19 cellular contexts compared by ENCODE assay signal in genomic region chr7:112504093-112504695, GRCh38. TPM values are rescaled to one million over a fixed set of nuclear protein-coding genes. Genes with fewer than 3 reads are reported as not detected.
DNase-seq lines count a peak whose midpoint lies in the region; ATAC-seq and TF ChIP-seq lines count a peak whose summit lies in the region.
"Had no signal": no experiment of that assay in that cellular context is flagged by ENCODE, and none has a peak within 500 bp of the region (broad histone marks: within the 10 kb centered on the region; RNA-seq: fewer than 3 reads in every experiment).

No MANE protein-coding gene starts in this region.

- H3K9ac ChIP-seq in trophoblast cell (ENCODE audit: low read length) (no peak overlapping the region), Karpas-422 (ENCODE audit: low read length) (no peak overlapping the region)

- DNase-seq in Right ventricle myocardium inferior (ENCODE audit: missing footprints) (no peak), cardiac septum (ENCODE audit: low spot score) (no peak), heart left ventricle (no peak), right atrium auricular region (ENCODE audit: low spot score) (no peak), trophoblast cell (no peak), Karpas-422 (no peak), 8988T (no peak)
- DNase-seq: BE2C; CD8-positive, alpha-beta T cell; COR-L47; DMS153; DND-41; GDM1; HCEC 1CT; HFFc6 had no signal

- H2AFZ ChIP-seq in trophoblast cell (ENCODE audit: insufficient read depth, low read length, poor library complexity) (no peak overlapping the region), Karpas-422 (ENCODE audit: low read length) (no peak overlapping the region)

- H3K23ac ChIP-seq in trophoblast cell (ENCODE audit: low read length), result no peak overlapping the region

- 60 to 66% (median 61%) methylated on average over 5 of the region's 5 CpGs for WGBS in heart left ventricle, 4 donors
- WGBS in trophoblast cell (ENCODE audit: extremely low coverage, insufficient coverage, insufficient read length), result no CpG with 5 or more reads among the region's 5 CpGs

- no peak overlapping the region for H3K4me2 ChIP-seq in trophoblast cell (ENCODE audit: low read length)
- no peak overlapping the region for H3K4me2 ChIP-seq in Karpas-422 (ENCODE audit: low read depth, low read length, poor library complexity, severe bottlenecking)

- no peaks in the 10 kb centered on the region for H3K36me3 ChIP-seq in heart left ventricle
- H3K36me3 ChIP-seq in right atrium auricular region, result no peaks in the 10 kb centered on the region
- H3K36me3 ChIP-seq in trophoblast cell (ENCODE audit: control insufficient read depth in 1 of 2, insufficient read depth in 2 of 2, low read length in 2 of 2), result no peaks in the 10 kb centered on the region
- no peaks in the 10 kb centered on the region for H3K36me3 ChIP-seq in Karpas-422 (ENCODE audit: insufficient read depth, low read length)
- H3K36me3 ChIP-seq: BE2C had no signal

- H3K27me3 ChIP-seq in heart left ventricle (no peaks in the 10 kb centered on the region), right atrium auricular region (no peaks in the 10 kb centered on the region), trophoblast cell (ENCODE audit: insufficient read depth, low read length) (no peaks in the 10 kb centered on the region), Karpas-422 (ENCODE audit: low read length) (no peaks in the 10 kb centered on the region)
- H3K27me3 ChIP-seq: BE2C had no signal

- H2BK5ac ChIP-seq in trophoblast cell (ENCODE audit: low read depth, low read length, poor library complexity), result no peak overlapping the region

- intact Hi-C loops in Right ventricle myocardium inferior (cut with DNase I), result no loop called here
- intact Hi-C loops in cardiac septum (cut with DNase I), result no loop called here
- intact Hi-C loops in heart left ventricle (cut with DNase I), result loop anchor here in 1 of 10 donors (5.0 kb wide), 1 partner anchor 393 kb away; no protein-coding TSS in a partner anchor

- H4K91ac ChIP-seq in trophoblast cell (ENCODE audit: low read depth, low read length), result no peak overlapping the region

- H3K4me1 ChIP-seq in heart left ventricle, result peaks cover 0 to 33% (median 9%) of the 10 kb centered on the region in 12 donors
- H3K4me1 ChIP-seq in right atrium auricular region, result peaks cover 0 to 7% of the 10 kb centered on the region in 2 donors
- H3K4me1 ChIP-seq in trophoblast cell (ENCODE audit: control insufficient read depth in 1 of 2, insufficient read depth in 2 of 2, low read length in 2 of 2), result peaks cover 8 to 12% of the 10 kb centered on the region in 2 experiments
- H3K4me1 ChIP-seq in Karpas-422 (ENCODE audit: low read length), result no peaks in the 10 kb centered on the region

- H3K79me2 ChIP-seq in trophoblast cell (ENCODE audit: control insufficient read depth, insufficient read depth, low read length, poor library complexity) (no peaks in the 10 kb centered on the region), Karpas-422 (ENCODE audit: low read length) (no peaks in the 10 kb centered on the region)

- no peak overlapping the region for H4K8ac ChIP-seq in trophoblast cell (ENCODE audit: low read depth, low read length)

- H3K18ac ChIP-seq in trophoblast cell (ENCODE audit: low read length), result no peak overlapping the region

- H3K27ac ChIP-seq in heart left ventricle (peak overlapping the region in 9 of 12 donors; percentile 15 to 74 (median 46)), right atrium auricular region (peak overlapping the region; percentile 35 to 61), trophoblast cell (ENCODE audit: low read depth, low read length) (no peak overlapping the region), Karpas-422 (ENCODE audit: low read length) (no peak overlapping the region)
- H3K27ac ChIP-seq: C4-2B, HL-60 had no signal

- no peak overlapping the region for H4K12ac ChIP-seq in trophoblast cell (ENCODE audit: low read depth, low read length)

- no peak for TF ChIP-seq CTCF in heart left ventricle (IDR thresholded peaks at IDR 0.05)
- no peak for TF ChIP-seq CTCF in right atrium auricular region (IDR thresholded peaks at IDR 0.05)

- peak; percentile 58 for ATAC-seq in Right ventricle myocardium inferior
- peak; percentile 53 to 74 (median 66) for ATAC-seq in heart left ventricle
- no peak for ATAC-seq in GM21360 (IDR thresholded peaks at IDR 0.05; ENCODE audit: unreplicated experiment)
- ATAC-seq: CD8-positive, alpha-beta T cell had no signal

- peak overlapping the region; percentile 73 for H2BK12ac ChIP-seq in trophoblast cell (ENCODE audit: low read length)

- no peak for TF ChIP-seq POLR2A in heart left ventricle (IDR thresholded peaks at IDR 0.05)

- H3K14ac ChIP-seq in trophoblast cell (ENCODE audit: low read length), result no peak overlapping the region

- peak overlapping the region; percentile 62 for H2AK5ac ChIP-seq in trophoblast cell (ENCODE audit: low read length)

- H3K9me2 ChIP-seq in Karpas-422 (replicated peaks; ENCODE audit: insufficient read depth, low read length), result no peaks in the 10 kb centered on the region

- no peaks in the 10 kb centered on the region for H3K79me1 ChIP-seq in trophoblast cell (ENCODE audit: low read length)

- no peaks in the 10 kb centered on the region for H4K20me1 ChIP-seq in Karpas-422 (ENCODE audit: insufficient read depth, low read depth, low read length)

- H3K4me3 ChIP-seq in heart left ventricle (no peak overlapping the region), right atrium auricular region (no peak overlapping the region), trophoblast cell (ENCODE audit: low read depth, low read length) (peak overlapping the region; percentile 44), Karpas-422 (ENCODE audit: low read length) (no peak overlapping the region)

- H3K9me3 ChIP-seq in heart left ventricle (no peaks in the 10 kb centered on the region), right atrium auricular region (no peaks in the 10 kb centered on the region), trophoblast cell (ENCODE audit: insufficient read depth, low read depth, low read length) (no peaks in the 10 kb centered on the region), Karpas-422 (ENCODE audit: low read length) (no peaks in the 10 kb centered on the region)
- H3K9me3 ChIP-seq: BE2C had no signal

- no peak overlapping the region for H2BK120ac ChIP-seq in trophoblast cell (ENCODE audit: insufficient read depth, low read length, poor library complexity)

- no peak overlapping the region for H3K4ac ChIP-seq in trophoblast cell (ENCODE audit: low read depth, low read length)

RNA-seq across cellular contexts. Expression of gene LSMEM1, which starts 23.4 kb away (rescaled TPM):
- total RNA-seq in Right ventricle myocardium inferior (1.9 TPM), cardiac septum (7.4 TPM), heart left ventricle (1 to 10 TPM; 1.3 to 7.3 (median 2.7) TPM), right atrium auricular region (1 to 10 TPM; 1.0 to 1.7 TPM)
- 1 to 10 TPM in 1 of 2 donors, under 1 TPM in 1; 0.40 to 4.0 TPM for polyA plus RNA-seq in heart left ventricle
- 1.5 and 1.7 TPM in 2 replicates for polyA plus RNA-seq in trophoblast cell (2013)
- 0.15 and 1.3 TPM in 2 replicates for total RNA-seq in Karpas-422 (2014; rRNA removed; shearing (Covaris generic); ENCODE audit: low replicate concordance)
- total RNA-seq: H4 had no signal

RNA-seq across cellular contexts. Expression of gene IFRD1, which starts 53.9 kb away (rescaled TPM):
- total RNA-seq in Right ventricle myocardium inferior (17.8 TPM), cardiac septum (51.2 TPM), heart left ventricle (10 to 100 TPM; 11.3 to 50.6 (median 26.3) TPM), right atrium auricular region (10 to 100 TPM; 11.2 to 25.5 TPM)
- polyA plus RNA-seq in heart left ventricle, result 10 to 100 TPM; 36.2 to 74.7 TPM
- polyA plus RNA-seq in trophoblast cell (2013), result 271 and 280 TPM in 2 replicates
- total RNA-seq in Karpas-422 (2014; rRNA removed; shearing (Covaris generic); ENCODE audit: low replicate concordance), result 25.4 and 57.4 TPM in 2 replicates

Comparison
In these comparisons a context has a peak if more than half of its experiments do, and no peak if none do; other contexts are left out.
1. H3K27ac ChIP-seq: peak in heart left ventricle (9 of 12) and right atrium auricular region (2 of 2); none in trophoblast cell (single experiment) and Karpas-422 (single experiment).